ENCODE assay signal across 19 cellular contexts in the genomic region with DNA sequence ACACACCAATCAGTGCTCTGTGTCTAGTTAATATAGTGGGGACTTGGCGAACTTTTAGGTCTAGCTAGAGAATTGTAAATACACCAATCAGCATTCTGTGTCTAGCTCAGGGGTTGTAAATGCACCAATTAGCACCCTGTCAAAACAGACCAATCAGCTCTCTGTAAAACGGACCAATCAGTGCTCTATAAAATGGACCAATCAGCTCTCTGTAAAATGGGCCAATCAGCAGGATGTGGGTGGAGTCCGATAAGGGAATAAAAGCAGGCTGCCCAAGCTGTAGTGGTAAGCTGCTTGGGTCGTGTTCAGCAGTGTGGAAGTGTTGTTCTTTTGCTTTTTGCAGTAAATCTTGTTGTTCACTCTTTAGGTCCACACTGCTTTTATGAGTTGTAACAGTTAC.
"Had no signal": no experiment of that assay in that cellular context is flagged by ENCODE, and none has a peak within 500 bp of the region (broad histone marks: within the 10 kb centered on the region; RNA-seq: fewer than 3 reads in every experiment).

No MANE protein-coding gene starts in this region.

- H3K4me1 ChIP-seq: parathyroid adenoma had no signal

- H3K27ac ChIP-seq: coronary artery, gastroesophageal sphincter, left ventricle myocardium inferior, parathyroid adenoma, upper lobe of left lung had no signal

- H3K36me3 ChIP-seq: gastroesophageal sphincter, left ventricle myocardium inferior, upper lobe of left lung had no signal

- DNase-seq: activated CD4-positive, alpha-beta T cell treated with anti-CD3 and anti-CD28 coated beads, Interleukin-2, amount 50 U/mL, for 48 hours; activated effector memory CD4-positive, alpha-beta T cell treated with Interleukin-2 at 50 U/mL for 16 hours; activated naive CD4-positive, alpha-beta T cell treated with anti-CD3 and anti-CD28 coated beads, Interleukin-2, amount 10 ng/mL, durations not matched to agents 7 days and 5 days; activated T-cell treated with anti-CD3 and anti-CD28 coated beads, Interleukin-2, amount 50 U/mL, for 72 hours; amygdala; cerebellar nuclear complex; head of caudate nucleus; hypothalamus; left ventricle myocardium inferior; mammary epithelial cell; nucleus accumbens; stimulated activated CD4-positive, alpha-beta T cell treated with anti-CD3 and anti-CD28 coated beads, Interleukin-4, amount 100 ng/mL, for 24 hours; stimulated activated naive CD4-positive, alpha-beta T cell treated with Interleukin-2 at 50 U/mL for 16 hours had no signal

- H2AFZ ChIP-seq: parathyroid adenoma had no signal

- H3K36me3 Mint-ChIP-seq: activated naive CD4-positive, alpha-beta T cell treated with anti-CD3 and anti-CD28 coated beads, Interleukin-2, amount 10 ng/mL, durations not matched to agents 7 days and 5 days had no signal

- H3K27me3 ChIP-seq: upper lobe of left lung had no signal

- H3K9me3 Mint-ChIP-seq: activated T-cell treated with anti-CD3 and anti-CD28 coated beads, Interleukin-2, amount 50 U/mL, for 72 hours; nephron had no signal

- H3K79me2 ChIP-seq: parathyroid adenoma had no signal

- H3K4me3 ChIP-seq: coronary artery, gastroesophageal sphincter, left ventricle myocardium inferior, upper lobe of left lung had no signal

- ATAC-seq: activated T-cell treated with anti-CD3 and anti-CD28 coated beads, Interleukin-2, amount 50 U/mL, for 72 hours; gastroesophageal sphincter; right cardiac atrium had no signal

- H3K27ac Mint-ChIP-seq: activated naive CD4-positive, alpha-beta T cell treated with anti-CD3 and anti-CD28 coated beads, Interleukin-2, amount 10 ng/mL, durations not matched to agents 7 days and 5 days; activated T-cell treated with anti-CD3 and anti-CD28 coated beads, Interleukin-2, amount 50 U/mL, for 72 hours; nephron had no signal

- H3K4me3 Mint-ChIP-seq: activated naive CD4-positive, alpha-beta T cell treated with anti-CD3 and anti-CD28 coated beads, Interleukin-2, amount 10 ng/mL, durations not matched to agents 7 days and 5 days; activated T-cell treated with anti-CD3 and anti-CD28 coated beads, Interleukin-2, amount 50 U/mL, for 72 hours had no signal
